In genomic region chr2:54597153-54597827, GRCh38 we compare ENCODE assay signal across 8 cellular contexts.
DNase-seq lines count a peak whose midpoint lies in the region; ATAC-seq and TF ChIP-seq lines count a peak whose summit lies in the region.

No MANE protein-coding gene starts in this region.

- H3K4me1 ChIP-seq in RWPE2 (ENCODE audit: insufficient read depth, poor library complexity, severe bottlenecking) (peaks cover 23% of the 10 kb centered on the region), subcutaneous abdominal adipose tissue (ENCODE audit: control insufficient read depth in 5 of 5, insufficient read depth in 5 of 5, low read length in 5 of 5) (peaks cover 20 to 67% (median 57%) of the 10 kb centered on the region in 5 donors)

- peaks cover 84% of the 10 kb centered on the region for H3K4me1 Mint-ChIP-seq in T-helper 1 cell treated with Interleukin-12 subunit alpha and Interleukin-12 subunit beta and Interleukin-4 antibody, amounts not matched to agents 30 μg/mL and 1 μg/mL, for 36 hours (ENCODE audit: low read depth)

- no peaks in the 10 kb centered on the region for H3K27me3 Mint-ChIP-seq in T-helper 1 cell treated with Interleukin-12 subunit alpha and Interleukin-12 subunit beta and Interleukin-4 antibody, amounts not matched to agents 30 μg/mL and 1 μg/mL, for 36 hours (ENCODE audit: low read depth)

- intact Hi-C loops in cardiac septum (cut with DNase I), result loop anchor here (5.0 kb wide), 1 partner anchor 35 kb away; no protein-coding TSS in a partner anchor

- H3K27me3 ChIP-seq in RWPE2 (ENCODE audit: insufficient read depth, poor library complexity, severe bottlenecking), result no peaks in the 10 kb centered on the region
- no peaks in the 10 kb centered on the region for H3K27me3 ChIP-seq in subcutaneous abdominal adipose tissue (ENCODE audit: control insufficient read depth in 5 of 5, insufficient read depth in 4 of 5, low read length in 5 of 5)

- H3K4me3 Mint-ChIP-seq in T-helper 1 cell treated with Interleukin-12 subunit alpha and Interleukin-12 subunit beta and Interleukin-4 antibody, amounts not matched to agents 30 μg/mL and 1 μg/mL, for 36 hours, result peak overlapping the region; percentile 68

- TF ChIP-seq CTCF in RWPE2 (IDR thresholded peaks at IDR 0.05; ENCODE audit: poor library complexity, severe bottlenecking), result no peak

- H3K9me3 ChIP-seq in RWPE2 (ENCODE audit: severe bottlenecking), result no peaks in the 10 kb centered on the region
- H3K9me3 ChIP-seq in subcutaneous abdominal adipose tissue (ENCODE audit: control insufficient read depth in 5 of 5, low read length in 5 of 5), result no peaks in the 10 kb centered on the region

- H3K9me3 Mint-ChIP-seq in T-helper 1 cell treated with Interleukin-12 subunit alpha and Interleukin-12 subunit beta and Interleukin-4 antibody, amounts not matched to agents 30 μg/mL and 1 μg/mL, for 36 hours, result no peaks in the 10 kb centered on the region

- H3K36me3 ChIP-seq in RWPE2 (ENCODE audit: low read depth), result peaks cover 48% of the 10 kb centered on the region
- H3K36me3 ChIP-seq in subcutaneous abdominal adipose tissue (ENCODE audit: control insufficient read depth in 5 of 5, insufficient read depth in 5 of 5, low read length in 5 of 5), result peaks cover 0 to 33% (median 18%) of the 10 kb centered on the region in 5 donors

- H3K27ac Mint-ChIP-seq in T-helper 1 cell treated with Interleukin-12 subunit alpha and Interleukin-12 subunit beta and Interleukin-4 antibody, amounts not matched to agents 30 μg/mL and 1 μg/mL, for 36 hours, result peak overlapping the region; percentile 94

- H3K36me3 Mint-ChIP-seq in T-helper 1 cell treated with Interleukin-12 subunit alpha and Interleukin-12 subunit beta and Interleukin-4 antibody, amounts not matched to agents 30 μg/mL and 1 μg/mL, for 36 hours (ENCODE audit: low read depth), result peaks cover 48% of the 10 kb centered on the region

- DNase-seq in T-helper 1 cell (no peak), RWPE2 (ENCODE audit: low spot score) (no peak), cardiac septum (ENCODE audit: low spot score) (peak; percentile 80), LoVo (ENCODE audit: low spot score) (no peak), hypothalamus (lab: John Stamatoyannopoulos, UW) (no peak), NK-92 (lab: John Stamatoyannopoulos, UW; ENCODE audit: unreplicated experiment) (no peak)

- no peak overlapping the region for H3K4me3 ChIP-seq in RWPE2 (ENCODE audit: severe bottlenecking)
- H3K4me3 ChIP-seq in subcutaneous abdominal adipose tissue (ENCODE audit: low read depth in 1 of 5, low read length in 5 of 5), result no peak overlapping the region

- H3K9ac ChIP-seq in subcutaneous abdominal adipose tissue (ENCODE audit: low read length in 5 of 5), result no peak overlapping the region

- ATAC-seq in RWPE2 (ENCODE audit: low read depth), result no peak

- H3K27ac ChIP-seq in RWPE2 (ENCODE audit: poor library complexity, severe bottlenecking) (peak overlapping the region; percentile 11), subcutaneous abdominal adipose tissue (ENCODE audit: low read depth, low read length) (peak overlapping the region; percentile 78)
